25 cellular contexts compared by ENCODE assay signal in the genomic region with DNA sequence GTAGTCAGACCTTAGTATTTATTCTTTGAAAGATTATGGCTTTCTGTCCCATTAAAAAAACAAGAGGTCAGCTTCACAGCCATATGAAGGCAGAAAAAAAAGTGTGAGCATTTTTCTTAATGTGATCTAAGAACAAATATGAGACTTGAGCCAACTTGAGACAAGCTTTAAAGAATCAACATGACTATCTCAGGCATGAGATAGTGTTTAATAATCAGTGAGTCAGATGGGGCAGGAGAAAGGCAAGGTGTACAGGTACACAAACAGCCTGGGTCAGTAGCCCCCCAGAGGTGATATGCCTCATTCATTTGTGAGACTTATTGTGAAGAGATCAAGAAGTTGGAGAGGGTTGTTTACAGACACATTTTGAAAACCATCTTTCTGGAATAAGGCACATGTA.
"Had no signal": no experiment of that assay in that cellular context is flagged by ENCODE, and none has a peak within 500 bp of the region (broad histone marks: within the 10 kb centered on the region; RNA-seq: fewer than 3 reads in every experiment).

No MANE protein-coding gene starts in this region.

- H3K4me2 ChIP-seq: KMS-11 had no signal

- H3K9me3 ChIP-seq: SJCRH30 had no signal

- ATAC-seq: K562, Panc1, Right ventricle myocardium inferior, SK-N-SH treated with all-trans-retinoic acid at 6 μM for 48 hours had no signal

- DNase-seq: Kasumi-1, NCI-H1092, NCI-H1105 treated with DMSO at 0.1 percent for 48 hours, NCI-H1417 treated with DMSO at 0.1 percent for 48 hours, NCI-H146, NCI-H1694 treated with DMSO at 0.1 percent for 48 hours, NCI-H1930, NCI-H2081, NCI-H2171, NCI-H226, NCI-H446, NCI-H510A, NCI-H524 treated with DMSO at 0.1 percent for 48 hours, NCI-H69, NCI-H774, SHP77 treated with DMSO at 0.1 percent for 48 hours, SJCRH30 had no signal

- H3K4me1 ChIP-seq: SJCRH30 had no signal

- H3K9ac ChIP-seq: KMS-11 had no signal

- H3K4me1 Mint-ChIP-seq: IgD-negative memory B cell had no signal

- H3K4me3 ChIP-seq: K562, SJCRH30 had no signal

- H3K4me3 Mint-ChIP-seq: IgD-negative memory B cell had no signal

- H3K27me3 Mint-ChIP-seq: IgD-negative memory B cell had no signal

- H3K27ac ChIP-seq: HL-60, KMS-11, RWPE1, SJCRH30 had no signal

- H3K36me3 ChIP-seq: SJCRH30 had no signal

- H3K27me3 ChIP-seq: SJCRH30 had no signal
